2 cellular contexts compared by ENCODE assay signal in the genomic region with DNA sequence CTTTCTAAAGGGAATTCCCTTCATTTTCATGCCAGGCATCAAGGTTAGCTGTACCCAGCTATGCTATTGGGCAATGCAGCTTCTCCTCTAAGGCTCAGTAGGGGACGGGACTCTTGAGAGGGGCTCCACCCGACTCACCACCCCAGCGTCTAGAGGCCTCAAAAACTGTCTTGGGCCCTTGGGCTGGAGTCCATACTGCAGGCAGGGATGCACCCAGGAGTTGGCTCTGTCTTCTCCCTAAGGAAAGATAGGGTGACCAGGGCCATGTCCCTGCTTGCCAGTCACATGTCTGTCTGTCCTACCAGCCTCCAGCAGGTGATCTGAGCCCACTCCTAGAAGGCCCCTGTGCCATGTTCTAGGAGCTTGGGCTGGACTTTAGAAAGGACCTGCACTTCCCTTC.
TF ChIP-seq lines count a peak whose summit lies in the region.

No MANE protein-coding gene starts in this region.

TF ChIP-seq in SK-N-SH, 30 proteins besides CTCF, POLR2A, EP300 and RAD21 (continued from another document):
- TF ChIP-seq RXRA (IDR thresholded peaks at IDR 0.05; ENCODE audit: borderline replicate concordance, low read depth) (no peak), POLR2AphosphoS5 (IDR thresholded peaks at IDR 0.05; ENCODE audit: low read depth, low read length) (no peak), TEAD4 (IDR thresholded peaks at IDR 0.05; ENCODE audit: borderline replicate concordance, insufficient read depth) (no peak), MXI1 (IDR thresholded peaks at IDR 0.05; ENCODE audit: low read depth, low read length) (no peak), CHD2 (IDR thresholded peaks at IDR 0.05; ENCODE audit: low read length, partially characterized antibody) (no peak), SMC3 (IDR thresholded peaks at IDR 0.05; ENCODE audit: low read depth, low read length) (no peak)
- TF ChIP-seq, protein P1, sequence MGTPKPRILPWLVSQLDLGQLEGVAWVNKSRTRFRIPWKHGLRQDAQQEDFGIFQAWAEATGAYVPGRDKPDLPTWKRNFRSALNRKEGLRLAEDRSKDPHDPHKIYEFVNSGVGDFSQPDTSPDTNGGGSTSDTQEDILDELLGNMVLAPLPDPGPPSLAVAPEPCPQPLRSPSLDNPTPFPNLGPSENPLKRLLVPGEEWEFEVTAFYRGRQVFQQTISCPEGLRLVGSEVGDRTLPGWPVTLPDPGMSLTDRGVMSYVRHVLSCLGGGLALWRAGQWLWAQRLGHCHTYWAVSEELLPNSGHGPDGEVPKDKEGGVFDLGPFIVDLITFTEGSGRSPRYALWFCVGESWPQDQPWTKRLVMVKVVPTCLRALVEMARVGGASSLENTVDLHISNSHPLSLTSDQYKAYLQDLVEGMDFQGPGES (IDR thresholded peaks at IDR 0.05; ENCODE audit: low read depth, low read length), result no peak
- TF ChIP-seq, protein P2, sequence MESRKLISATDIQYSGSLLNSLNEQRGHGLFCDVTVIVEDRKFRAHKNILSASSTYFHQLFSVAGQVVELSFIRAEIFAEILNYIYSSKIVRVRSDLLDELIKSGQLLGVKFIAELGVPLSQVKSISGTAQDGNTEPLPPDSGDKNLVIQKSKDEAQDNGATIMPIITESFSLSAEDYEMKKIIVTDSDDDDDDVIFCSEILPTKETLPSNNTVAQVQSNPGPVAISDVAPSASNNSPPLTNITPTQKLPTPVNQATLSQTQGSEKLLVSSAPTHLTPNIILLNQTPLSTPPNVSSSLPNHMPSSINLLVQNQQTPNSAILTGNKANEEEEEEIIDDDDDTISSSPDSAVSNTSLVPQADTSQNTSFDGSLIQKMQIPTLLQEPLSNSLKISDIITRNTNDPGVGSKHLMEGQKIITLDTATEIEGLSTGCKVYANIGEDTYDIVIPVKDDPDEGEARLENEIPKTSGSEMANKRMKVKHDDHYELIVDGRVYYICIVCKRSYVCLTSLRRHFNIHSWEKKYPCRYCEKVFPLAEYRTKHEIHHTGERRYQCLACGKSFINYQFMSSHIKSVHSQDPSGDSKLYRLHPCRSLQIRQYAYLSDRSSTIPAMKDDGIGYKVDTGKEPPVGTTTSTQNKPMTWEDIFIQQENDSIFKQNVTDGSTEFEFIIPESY (IDR thresholded peaks at IDR 0.05; ENCODE audit: borderline replicate concordance, low read depth), result no peak
- TF ChIP-seq, protein P3, sequence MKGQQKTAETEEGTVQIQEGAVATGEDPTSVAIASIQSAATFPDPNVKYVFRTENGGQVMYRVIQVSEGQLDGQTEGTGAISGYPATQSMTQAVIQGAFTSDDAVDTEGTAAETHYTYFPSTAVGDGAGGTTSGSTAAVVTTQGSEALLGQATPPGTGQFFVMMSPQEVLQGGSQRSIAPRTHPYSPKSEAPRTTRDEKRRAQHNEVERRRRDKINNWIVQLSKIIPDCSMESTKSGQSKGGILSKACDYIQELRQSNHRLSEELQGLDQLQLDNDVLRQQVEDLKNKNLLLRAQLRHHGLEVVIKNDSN (IDR thresholded peaks at IDR 0.05; ENCODE audit: borderline replicate concordance, low read depth), result no peak
- TF ChIP-seq, protein P4, sequence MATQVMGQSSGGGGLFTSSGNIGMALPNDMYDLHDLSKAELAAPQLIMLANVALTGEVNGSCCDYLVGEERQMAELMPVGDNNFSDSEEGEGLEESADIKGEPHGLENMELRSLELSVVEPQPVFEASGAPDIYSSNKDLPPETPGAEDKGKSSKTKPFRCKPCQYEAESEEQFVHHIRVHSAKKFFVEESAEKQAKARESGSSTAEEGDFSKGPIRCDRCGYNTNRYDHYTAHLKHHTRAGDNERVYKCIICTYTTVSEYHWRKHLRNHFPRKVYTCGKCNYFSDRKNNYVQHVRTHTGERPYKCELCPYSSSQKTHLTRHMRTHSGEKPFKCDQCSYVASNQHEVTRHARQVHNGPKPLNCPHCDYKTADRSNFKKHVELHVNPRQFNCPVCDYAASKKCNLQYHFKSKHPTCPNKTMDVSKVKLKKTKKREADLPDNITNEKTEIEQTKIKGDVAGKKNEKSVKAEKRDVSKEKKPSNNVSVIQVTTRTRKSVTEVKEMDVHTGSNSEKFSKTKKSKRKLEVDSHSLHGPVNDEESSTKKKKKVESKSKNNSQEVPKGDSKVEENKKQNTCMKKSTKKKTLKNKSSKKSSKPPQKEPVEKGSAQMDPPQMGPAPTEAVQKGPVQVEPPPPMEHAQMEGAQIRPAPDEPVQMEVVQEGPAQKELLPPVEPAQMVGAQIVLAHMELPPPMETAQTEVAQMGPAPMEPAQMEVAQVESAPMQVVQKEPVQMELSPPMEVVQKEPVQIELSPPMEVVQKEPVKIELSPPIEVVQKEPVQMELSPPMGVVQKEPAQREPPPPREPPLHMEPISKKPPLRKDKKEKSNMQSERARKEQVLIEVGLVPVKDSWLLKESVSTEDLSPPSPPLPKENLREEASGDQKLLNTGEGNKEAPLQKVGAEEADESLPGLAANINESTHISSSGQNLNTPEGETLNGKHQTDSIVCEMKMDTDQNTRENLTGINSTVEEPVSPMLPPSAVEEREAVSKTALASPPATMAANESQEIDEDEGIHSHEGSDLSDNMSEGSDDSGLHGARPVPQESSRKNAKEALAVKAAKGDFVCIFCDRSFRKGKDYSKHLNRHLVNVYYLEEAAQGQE (IDR thresholded peaks at IDR 0.05; ENCODE audit: low read depth, low read length), result no peak
- TF ChIP-seq, protein P5, sequence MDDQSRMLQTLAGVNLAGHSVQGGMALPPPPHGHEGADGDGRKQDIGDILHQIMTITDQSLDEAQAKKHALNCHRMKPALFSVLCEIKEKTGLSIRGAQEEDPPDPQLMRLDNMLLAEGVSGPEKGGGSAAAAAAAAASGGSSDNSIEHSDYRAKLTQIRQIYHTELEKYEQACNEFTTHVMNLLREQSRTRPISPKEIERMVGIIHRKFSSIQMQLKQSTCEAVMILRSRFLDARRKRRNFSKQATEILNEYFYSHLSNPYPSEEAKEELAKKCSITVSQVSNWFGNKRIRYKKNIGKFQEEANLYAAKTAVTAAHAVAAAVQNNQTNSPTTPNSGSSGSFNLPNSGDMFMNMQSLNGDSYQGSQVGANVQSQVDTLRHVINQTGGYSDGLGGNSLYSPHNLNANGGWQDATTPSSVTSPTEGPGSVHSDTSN (IDR thresholded peaks at IDR 0.05), result no peak

TF ChIP-seq in SK-N-SH treated with all-trans-retinoic acid at 6 μM for 48 hours, 23 proteins besides CTCF, POLR2A, EP300 and RAD21 (continued from another document):
- TF ChIP-seq, protein P6, sequence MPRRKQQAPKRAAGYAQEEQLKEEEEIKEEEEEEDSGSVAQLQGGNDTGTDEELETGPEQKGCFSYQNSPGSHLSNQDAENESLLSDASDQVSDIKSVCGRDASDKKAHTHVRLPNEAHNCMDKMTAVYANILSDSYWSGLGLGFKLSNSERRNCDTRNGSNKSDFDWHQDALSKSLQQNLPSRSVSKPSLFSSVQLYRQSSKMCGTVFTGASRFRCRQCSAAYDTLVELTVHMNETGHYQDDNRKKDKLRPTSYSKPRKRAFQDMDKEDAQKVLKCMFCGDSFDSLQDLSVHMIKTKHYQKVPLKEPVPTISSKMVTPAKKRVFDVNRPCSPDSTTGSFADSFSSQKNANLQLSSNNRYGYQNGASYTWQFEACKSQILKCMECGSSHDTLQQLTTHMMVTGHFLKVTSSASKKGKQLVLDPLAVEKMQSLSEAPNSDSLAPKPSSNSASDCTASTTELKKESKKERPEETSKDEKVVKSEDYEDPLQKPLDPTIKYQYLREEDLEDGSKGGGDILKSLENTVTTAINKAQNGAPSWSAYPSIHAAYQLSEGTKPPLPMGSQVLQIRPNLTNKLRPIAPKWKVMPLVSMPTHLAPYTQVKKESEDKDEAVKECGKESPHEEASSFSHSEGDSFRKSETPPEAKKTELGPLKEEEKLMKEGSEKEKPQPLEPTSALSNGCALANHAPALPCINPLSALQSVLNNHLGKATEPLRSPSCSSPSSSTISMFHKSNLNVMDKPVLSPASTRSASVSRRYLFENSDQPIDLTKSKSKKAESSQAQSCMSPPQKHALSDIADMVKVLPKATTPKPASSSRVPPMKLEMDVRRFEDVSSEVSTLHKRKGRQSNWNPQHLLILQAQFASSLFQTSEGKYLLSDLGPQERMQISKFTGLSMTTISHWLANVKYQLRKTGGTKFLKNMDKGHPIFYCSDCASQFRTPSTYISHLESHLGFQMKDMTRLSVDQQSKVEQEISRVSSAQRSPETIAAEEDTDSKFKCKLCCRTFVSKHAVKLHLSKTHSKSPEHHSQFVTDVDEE (CRISPR knock-in tag; IDR thresholded peaks at IDR 0.05), result no peak
- TF ChIP-seq ZC3H10 (CRISPR knock-in tag; IDR thresholded peaks at IDR 0.05) (no peak), RARB (CRISPR knock-in tag; IDR thresholded peaks at IDR 0.05) (no peak)
- TF ChIP-seq, protein P7, sequence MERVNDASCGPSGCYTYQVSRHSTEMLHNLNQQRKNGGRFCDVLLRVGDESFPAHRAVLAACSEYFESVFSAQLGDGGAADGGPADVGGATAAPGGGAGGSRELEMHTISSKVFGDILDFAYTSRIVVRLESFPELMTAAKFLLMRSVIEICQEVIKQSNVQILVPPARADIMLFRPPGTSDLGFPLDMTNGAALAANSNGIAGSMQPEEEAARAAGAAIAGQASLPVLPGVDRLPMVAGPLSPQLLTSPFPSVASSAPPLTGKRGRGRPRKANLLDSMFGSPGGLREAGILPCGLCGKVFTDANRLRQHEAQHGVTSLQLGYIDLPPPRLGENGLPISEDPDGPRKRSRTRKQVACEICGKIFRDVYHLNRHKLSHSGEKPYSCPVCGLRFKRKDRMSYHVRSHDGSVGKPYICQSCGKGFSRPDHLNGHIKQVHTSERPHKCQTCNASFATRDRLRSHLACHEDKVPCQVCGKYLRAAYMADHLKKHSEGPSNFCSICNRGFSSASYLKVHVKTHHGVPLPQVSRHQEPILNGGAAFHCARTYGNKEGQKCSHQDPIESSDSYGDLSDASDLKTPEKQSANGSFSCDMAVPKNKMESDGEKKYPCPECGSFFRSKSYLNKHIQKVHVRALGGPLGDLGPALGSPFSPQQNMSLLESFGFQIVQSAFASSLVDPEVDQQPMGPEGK (CRISPR knock-in tag; IDR thresholded peaks at IDR 0.05; ENCODE audit: borderline replicate concordance), result no peak
